Comparison of ENCODE assay signal across 11 cellular contexts in genomic region chr2:28648671-28649395, GRCh38.
A peak's percentile ranks its signal among the peaks of the same experiment; 100 is the strongest.
DNase-seq lines count a peak whose midpoint lies in the region; ATAC-seq and TF ChIP-seq lines count a peak whose summit lies in the region.
"Had no signal": no experiment of that assay in that cellular context is flagged by ENCODE, and none has a peak within 500 bp of the region (broad histone marks: within the 10 kb centered on the region; RNA-seq: fewer than 3 reads in every experiment).

No MANE protein-coding gene starts in this region.

- 70% methylated on average over 4 of the region's 4 CpGs for WGBS in hepatocyte (ENCODE audit: low lambda C conversion rate, missing lambda C conversion rate)
- 70 to 77% methylated on average over 2 to 4 of the region's 4 CpGs for WGBS in endodermal cell (ENCODE audit: insufficient coverage in 1 of 2, insufficient read length in 1 of 2), 2 experiments

- H4K20me1 ChIP-seq in hepatocyte (ENCODE audit: insufficient read depth, poor library complexity, severe bottlenecking) = no peaks in the 10 kb centered on the region

- no peak overlapping the region for H3K4me3 ChIP-seq in hepatocyte
- H3K4me3 ChIP-seq in stomach smooth muscle (ENCODE audit: low read length in 2 of 2) = no peak overlapping the region
- no peak overlapping the region for H3K4me3 ChIP-seq in endodermal cell (ENCODE audit: low read length)
- H3K4me3 ChIP-seq: mucosa of descending colon had no signal

- intact Hi-C loops in activated CD4-positive, alpha-beta T cell treated with anti-CD3 and anti-CD28 coated beads, Interleukin-2, amount 10 ng/mL, durations not matched to agents 24 days and 14 days (cut with micrococcal nuclease) = loop anchor here (1.0 to 5.0 kb wide), 4 partner anchors 24 to 102 kb away; partner anchors contain the start of gene PPP1CB

- H3K4me2 ChIP-seq in hepatocyte = no peak overlapping the region

- no peak for DNase-seq in activated CD4-positive, alpha-beta T cell treated with anti-CD3 and anti-CD28 coated beads, Interleukin-2, amount 10 ng/mL, durations not matched to agents 24 days and 14 days
- no peak for DNase-seq in activated CD4-positive, alpha-beta T cell treated with anti-CD3 and anti-CD28 coated beads for 48 hours
- DNase-seq in hepatocyte (ENCODE audit: low spot score) (no peak), endodermal cell (no peak), mucosa of gallbladder (ENCODE audit: low spot score) (no peak)

- peak overlapping the region; percentile 80 for H3K27ac Mint-ChIP-seq in activated CD4-positive, alpha-beta T cell treated with anti-CD3 and anti-CD28 coated beads, Interleukin-2, amount 10 ng/mL, durations not matched to agents 24 days and 14 days
- no peak overlapping the region for H3K27ac Mint-ChIP-seq in endodermal cell

- no peak for ATAC-seq in HG02623 (IDR thresholded peaks at IDR 0.05; ENCODE audit: unreplicated experiment)

- no peaks in the 10 kb centered on the region for H3K9me3 Mint-ChIP-seq in activated CD4-positive, alpha-beta T cell treated with anti-CD3 and anti-CD28 coated beads, Interleukin-2, amount 10 ng/mL, durations not matched to agents 24 days and 14 days
- H3K9me3 Mint-ChIP-seq in endodermal cell = no peaks in the 10 kb centered on the region
- H3K9me3 Mint-ChIP-seq: T-helper 1 cell treated with Interleukin-12 subunit alpha and Interleukin-12 subunit beta and Interleukin-4 antibody, amounts not matched to agents 30 μg/mL and 1 μg/mL, for 36 hours had no signal

- H3K4me1 Mint-ChIP-seq in activated CD4-positive, alpha-beta T cell treated with anti-CD3 and anti-CD28 coated beads, Interleukin-2, amount 10 ng/mL, durations not matched to agents 24 days and 14 days = peaks cover 27% of the 10 kb centered on the region
- H3K4me1 Mint-ChIP-seq in endodermal cell = no peaks in the 10 kb centered on the region

- H3K27me3 ChIP-seq in hepatocyte (no peaks in the 10 kb centered on the region), stomach smooth muscle (ENCODE audit: control insufficient read depth in 1 of 2, insufficient read depth in 2 of 2, low read length in 2 of 2) (no peaks in the 10 kb centered on the region), endodermal cell (ENCODE audit: control insufficient read depth, insufficient read depth, low read length, poor library complexity, severe bottlenecking) (no peaks in the 10 kb centered on the region)

- no peaks in the 10 kb centered on the region for H3K9me2 ChIP-seq in hepatocyte (replicated peaks; ENCODE audit: insufficient read depth)

- TF ChIP-seq CTCF in VCaP (conservative IDR thresholded peaks at IDR 0.05) (no peak), hepatocyte (IDR thresholded peaks at IDR 0.05; ENCODE audit: poor library complexity) (no peak), endodermal cell (conservative IDR thresholded peaks at IDR 0.05) (no peak)

- no peak overlapping the region for H2AFZ ChIP-seq in hepatocyte

- peaks cover 21% of the 10 kb centered on the region for H3K4me1 ChIP-seq in hepatocyte (ENCODE audit: insufficient read depth)
- peaks cover 27% of the 10 kb centered on the region for H3K4me1 ChIP-seq in stomach smooth muscle (ENCODE audit: control insufficient read depth, insufficient read depth, low read length)
- H3K4me1 ChIP-seq in endodermal cell (ENCODE audit: control insufficient read depth, insufficient read depth, low read length) = no peaks in the 10 kb centered on the region

- H3K36me3 ChIP-seq in hepatocyte (replicated peaks; ENCODE audit: insufficient read depth, low read depth) = no peaks in the 10 kb centered on the region
- H3K36me3 ChIP-seq in stomach smooth muscle (ENCODE audit: control insufficient read depth in 2 of 2, insufficient read depth in 2 of 2, low read length in 2 of 2) = no peaks in the 10 kb centered on the region
- H3K36me3 ChIP-seq in endodermal cell (ENCODE audit: control insufficient read depth, insufficient read depth, low read length) = no peaks in the 10 kb centered on the region

- H3K27me3 Mint-ChIP-seq in activated CD4-positive, alpha-beta T cell treated with anti-CD3 and anti-CD28 coated beads, Interleukin-2, amount 10 ng/mL, durations not matched to agents 24 days and 14 days = no peaks in the 10 kb centered on the region
- H3K27me3 Mint-ChIP-seq in endodermal cell (ENCODE audit: insufficient read depth) = no peaks in the 10 kb centered on the region

- no peaks in the 10 kb centered on the region for H3K79me2 ChIP-seq in hepatocyte

- H3K9ac ChIP-seq in stomach smooth muscle (ENCODE audit: low read length in 2 of 2) (peak overlapping the region in 1 of 2 donors; percentile 26), endodermal cell (ENCODE audit: extremely low read depth, low read length, poor library complexity, severe bottlenecking) (no peak overlapping the region)

- H3K9me3 ChIP-seq in hepatocyte (ENCODE audit: low read depth) (no peaks in the 10 kb centered on the region), stomach smooth muscle (ENCODE audit: control insufficient read depth in 2 of 2, low read length in 2 of 2) (no peaks in the 10 kb centered on the region), endodermal cell (ENCODE audit: control insufficient read depth, low read length) (no peaks in the 10 kb centered on the region)
- H3K9me3 ChIP-seq: Caco-2, mucosa of descending colon had no signal

- peak overlapping the region; percentile 32; the same call in 1 of the 2 replicates for H3K27ac ChIP-seq in VCaP
- H3K27ac ChIP-seq in hepatocyte = peak overlapping the region; percentile 83
- peak overlapping the region; percentile 62 for H3K27ac ChIP-seq in stomach smooth muscle (ENCODE audit: low read length)
- H3K27ac ChIP-seq in endodermal cell (ENCODE audit: low read depth, low read length) = no peak overlapping the region

- no peaks in the 10 kb centered on the region for H3K36me3 Mint-ChIP-seq in activated CD4-positive, alpha-beta T cell treated with anti-CD3 and anti-CD28 coated beads, Interleukin-2, amount 10 ng/mL, durations not matched to agents 24 days and 14 days (ENCODE audit: low read depth)
- H3K36me3 Mint-ChIP-seq in endodermal cell (ENCODE audit: low read depth) = no peaks in the 10 kb centered on the region

- peak overlapping the region; percentile 33 for H3K4me3 Mint-ChIP-seq in activated CD4-positive, alpha-beta T cell treated with anti-CD3 and anti-CD28 coated beads, Interleukin-2, amount 10 ng/mL, durations not matched to agents 24 days and 14 days
- no peak overlapping the region for H3K4me3 Mint-ChIP-seq in endodermal cell
- H3K4me3 Mint-ChIP-seq: T-helper 1 cell treated with Interleukin-12 subunit alpha and Interleukin-12 subunit beta and Interleukin-4 antibody, amounts not matched to agents 30 μg/mL and 1 μg/mL, for 36 hours had no signal
